Comparison of ENCODE assay signal across 17 cellular contexts in the genomic region with DNA sequence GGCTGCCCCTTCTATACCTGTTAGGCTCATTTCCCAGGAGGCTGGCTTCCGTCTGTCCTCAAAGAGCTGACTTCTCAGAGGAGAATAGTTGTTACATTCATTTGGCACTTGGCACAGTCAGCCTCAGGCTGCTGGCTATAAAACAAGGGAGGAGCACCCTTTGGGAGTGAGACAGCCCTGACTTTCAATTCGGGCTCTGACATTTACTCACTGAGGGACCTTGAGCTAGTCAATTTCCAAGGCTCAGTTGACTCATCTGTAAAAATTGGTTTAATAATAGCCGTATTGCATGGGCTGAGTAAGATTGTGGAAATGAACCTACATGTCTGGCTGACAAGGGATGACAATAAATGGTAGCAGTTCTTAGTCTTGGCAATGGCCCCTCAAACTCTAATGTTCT. TPM values are rescaled to one million over a fixed set of nuclear protein-coding genes. Genes with fewer than 3 reads are reported as not detected.
DNase-seq lines count a peak whose midpoint lies in the region; ATAC-seq and TF ChIP-seq lines count a peak whose summit lies in the region.
"Had no signal": no experiment of that assay in that cellular context is flagged by ENCODE, and none has a peak within 500 bp of the region (broad histone marks: within the 10 kb centered on the region; RNA-seq: fewer than 3 reads in every experiment).

No MANE protein-coding gene starts in this region.

- H3K4me3 ChIP-seq in heart left ventricle (no peak overlapping the region), left ventricle myocardium inferior (no peak overlapping the region)
- H3K4me3 ChIP-seq: HAP-1, SJSA1 had no signal

- no peaks in the 10 kb centered on the region for H3K4me1 Mint-ChIP-seq in MCF 10A (ENCODE audit: insufficient read depth, unreplicated experiment)

- POLR2A ChIA-PET in MCF 10A (lab: Yijun Ruan, JAX), result interaction anchor here (0.8 kb wide), 1 partner anchor 449 kb away, joined by 3 read pairs; no protein-coding TSS in a partner anchor

- TF ChIP-seq CTCF in heart left ventricle (IDR thresholded peaks at IDR 0.05), result no peak
- TF ChIP-seq CTCF in left ventricle myocardium inferior (IDR thresholded peaks at IDR 0.05; ENCODE audit: borderline replicate concordance), result no peak
- no peak for TF ChIP-seq CTCF in MCF 10A (IDR thresholded peaks at IDR 0.05; ENCODE audit: unreplicated experiment)

- TF ChIP-seq POLR2A in heart left ventricle (IDR thresholded peaks at IDR 0.05) (no peak), GM18505 (IDR thresholded peaks at IDR 0.05; ENCODE audit: borderline replicate concordance, extremely low read depth, insufficient read depth, insufficient read length) (no peak)

- H3K27ac ChIP-seq in heart left ventricle, result no peak overlapping the region
- no peak overlapping the region for H3K27ac ChIP-seq in left ventricle myocardium inferior (replicated peaks)
- H3K27ac ChIP-seq: SJSA1 had no signal

- BruUV-seq in MCF 10A (replicated peaks; lab: Mats Ljungman, UMichigan), result no TSS peak

- intact Hi-C loops in heart left ventricle (cut with DNase I) (loop anchor here in 3 of 10 donors (5.0 to 10.0 kb wide), 3 partner anchors 36 to 258 kb away; no protein-coding TSS in a partner anchor), left ventricle myocardium inferior (cut with micrococcal nuclease) (no loop called here), MCF 10A (cut with micrococcal nuclease) (loop anchor here (10.0 kb wide), 1 partner anchor 438 kb away; no protein-coding TSS in a partner anchor)

- H3K9me3 ChIP-seq in heart left ventricle (no peaks in the 10 kb centered on the region), left ventricle myocardium inferior (replicated peaks) (no peaks in the 10 kb centered on the region)
- H3K9me3 ChIP-seq: HAP-1, SJSA1 had no signal

- H3K36me3 Mint-ChIP-seq in MCF 10A (ENCODE audit: insufficient read depth, unreplicated experiment), result peaks cover 69% of the 10 kb centered on the region

- CTCF ChIA-PET in MCF 10A (lab: Yijun Ruan, JAX), result interaction anchor here (0.6 to 9.6 kb wide), 7 partner anchors 10 to 393 kb away, joined by 3 to 183 read pairs (median 4); no protein-coding TSS in a partner anchor

- peak in 3 of 4 donors; percentile 20 to 50 (median 32) for ATAC-seq in heart left ventricle
- ATAC-seq in GM18505 (IDR thresholded peaks at IDR 0.05; ENCODE audit: unreplicated experiment), result no peak
- ATAC-seq: activated T-helper 17 cell treated with anti-CD3 and anti-CD28 coated beads, Interleukin-2, amount 50 U/mL, for 72 hours; HepG2 had no signal

- H3K4me3 Mint-ChIP-seq in MCF 10A (ENCODE audit: unreplicated experiment), result no peak overlapping the region
- H3K4me3 Mint-ChIP-seq: activated T-helper 17 cell treated with anti-CD3 and anti-CD28 coated beads, Interleukin-2, amount 50 U/mL, for 72 hours; brain had no signal

- H3K27ac Mint-ChIP-seq in MCF 10A (ENCODE audit: low read depth, unreplicated experiment), result no peak overlapping the region
- H3K27ac Mint-ChIP-seq: activated T-helper 17 cell treated with anti-CD3 and anti-CD28 coated beads, Interleukin-2, amount 50 U/mL, for 72 hours had no signal

- 54 to 70% (median 61%) methylated on average over 3 of the region's 3 CpGs for WGBS in heart left ventricle, 4 donors

- H3K36me3 ChIP-seq in heart left ventricle (peaks cover 5 to 80% (median 72%) of the 10 kb centered on the region in 9 donors), left ventricle myocardium inferior (peaks cover 64% of the 10 kb centered on the region)

- H3K4me1 ChIP-seq in heart left ventricle (peaks cover 0 to 15% (median 3%) of the 10 kb centered on the region in 12 donors), left ventricle myocardium inferior (peaks cover 25% of the 10 kb centered on the region)
- H3K4me1 ChIP-seq: HAP-1, SJSA1 had no signal

- H3K27me3 ChIP-seq in heart left ventricle (no peaks in the 10 kb centered on the region), left ventricle myocardium inferior (ENCODE audit: low read depth) (no peaks in the 10 kb centered on the region)
- H3K27me3 ChIP-seq: SJSA1 had no signal

- DNase-seq in heart left ventricle, result no peak
- no peak for DNase-seq in left ventricle myocardium inferior
- DNase-seq in MCF 10A (ENCODE audit: unreplicated experiment), result peak; percentile 15
- peak; percentile 73 for DNase-seq in iris pigment epithelial cell (ENCODE audit: low read depth)
- DNase-seq in superior temporal gyrus (ENCODE audit: extremely low spot score), result no peak
- no peak for DNase-seq in activated CD4-positive, CD25-positive, alpha-beta regulatory T cell treated with anti-CD3 and anti-CD28 coated beads, Interleukin-2, amount 50 U/mL, for 72 hours
- no peak for DNase-seq in activated CD4-positive, alpha-beta T cell treated with anti-CD3 and anti-CD28 coated beads, Interleukin-2, amount 50 U/mL, for 48 hours
- DNase-seq: ACHN; activated CD4-positive, alpha-beta T cell treated with anti-CD3 and anti-CD28 coated beads for 1 hour; DMS79; NCI-H1417 treated with DMSO at 0.1 percent for 48 hours had no signal

- no peaks in the 10 kb centered on the region for H3K9me3 Mint-ChIP-seq in MCF 10A (ENCODE audit: unreplicated experiment)
- H3K9me3 Mint-ChIP-seq: activated T-helper 17 cell treated with anti-CD3 and anti-CD28 coated beads, Interleukin-2, amount 50 U/mL, for 72 hours; brain had no signal

- no peaks in the 10 kb centered on the region for H3K27me3 Mint-ChIP-seq in MCF 10A (ENCODE audit: insufficient read depth, unreplicated experiment)
- H3K27me3 Mint-ChIP-seq: activated T-helper 17 cell treated with anti-CD3 and anti-CD28 coated beads, Interleukin-2, amount 50 U/mL, for 72 hours had no signal

RNA-seq across cellular contexts. Expression of a gene that starts 13.7 kb away (rescaled TPM):
- total RNA-seq in heart left ventricle (not detected), left ventricle myocardium inferior (not detected), MCF 10A (2022) (not detected in 2 replicates)
- polyA plus RNA-seq in heart left ventricle, result not detected
- total RNA-seq: activated T-helper 17 cell treated with anti-CD3 and anti-CD28 coated beads, Interleukin-2, amount 50 U/mL, for 72 hours; HepG2; SJSA1 had no signal
- polyA plus RNA-seq: HepG2 had no signal

RNA-seq across cellular contexts. Expression of a gene that starts 22.4 kb away (rescaled TPM):
- total RNA-seq in heart left ventricle, result 10 to 100 TPM; 14.7 to 22.8 (median 19.2) TPM
- 10 to 100 TPM in 1 of 2 donors, 1 to 10 TPM in 1; 7.8 to 14.9 TPM for polyA plus RNA-seq in heart left ventricle
- 18.1 TPM for total RNA-seq in left ventricle myocardium inferior
- total RNA-seq in MCF 10A (2022), result 35.6 and 40.6 TPM in 2 replicates

RNA-seq across cellular contexts. Expression of a gene that starts 55.5 kb away (rescaled TPM):
- total RNA-seq in heart left ventricle, result not detected
- polyA plus RNA-seq in heart left ventricle, result under 1 TPM in 1 of 2 donors, not detected in 1; 0.11 TPM
- total RNA-seq in left ventricle myocardium inferior, result not detected
- total RNA-seq in MCF 10A (2022), result not detected in 2 replicates
- total RNA-seq: activated T-helper 17 cell treated with anti-CD3 and anti-CD28 coated beads, Interleukin-2, amount 50 U/mL, for 72 hours; HepG2; SJSA1 had no signal
- polyA plus RNA-seq: HepG2 had no signal

Comparison
In these comparisons a context has a peak if more than half of its experiments do, and no peak if none do; other contexts are left out.
1. DNase-seq: peak in MCF 10A (single experiment) and iris pigment epithelial cell (single experiment); none in heart left ventricle (0 of 5), left ventricle myocardium inferior (single experiment), superior temporal gyrus (single experiment), activated CD4-positive, CD25-positive, alpha-beta regulatory T cell treated with anti-CD3 and anti-CD28 coated beads, Interleukin-2, amount 50 U/mL, for 72 hours (single experiment) and activated CD4-positive, alpha-beta T cell treated with anti-CD3 and anti-CD28 coated beads, Interleukin-2, amount 50 U/mL, for 48 hours (0 of 2).